ENCODE assay signal across 13 cellular contexts in genomic region chr13:50275392-50276063, GRCh38.
DNase-seq lines count a peak whose midpoint lies in the region; ATAC-seq and TF ChIP-seq lines count a peak whose summit lies in the region.
"Had no signal": no experiment of that assay in that cellular context is flagged by ENCODE, and none has a peak within 500 bp of the region (broad histone marks: within the 10 kb centered on the region; RNA-seq: fewer than 3 reads in every experiment).

No MANE protein-coding gene starts in this region.

- no peak overlapping the region for H3K27ac ChIP-seq in lower lobe of right lung
- H3K27ac ChIP-seq: neutrophil had no signal

- H3K27ac Mint-ChIP-seq in activated T-cell treated with anti-CD3 and anti-CD28 coated beads, Interleukin-2, amount 50 U/mL, for 72 hours, result no peak overlapping the region
- H3K27ac Mint-ChIP-seq in effector memory CD8-positive, alpha-beta T cell, result no peak overlapping the region
- H3K27ac Mint-ChIP-seq: activated T-helper 1 cell treated with anti-CD3 and anti-CD28 coated beads, Interleukin-12 subunit alpha, Interleukin-12 subunit beta, Interleukin-2, Interleukin-4 antibody, amounts not matched to agents 30 ng/mL and 10 ng/mL and 1 ng/mL, durations not matched to agents 14 hours and 24 hours and 36 hours had no signal

- ATAC-seq in activated T-cell treated with anti-CD3 and anti-CD28 coated beads, Interleukin-2, amount 50 U/mL, for 72 hours (replicated peaks in 1 of 2), result peak; percentile 57 to 61
- peak; percentile 37 for ATAC-seq in effector memory CD8-positive, alpha-beta T cell (replicated peaks)
- ATAC-seq in lower lobe of right lung, result peak; percentile 58 to 69
- ATAC-seq in HG02588 (IDR thresholded peaks at IDR 0.05; ENCODE audit: unreplicated experiment), result no peak
- no peak for ATAC-seq in HG02852 (IDR thresholded peaks at IDR 0.05; ENCODE audit: unreplicated experiment)
- ATAC-seq in GM18873 (IDR thresholded peaks at IDR 0.05; ENCODE audit: low FRiP score, unreplicated experiment), result no peak
- ATAC-seq: right cardiac atrium had no signal

- no peaks in the 10 kb centered on the region for H3K9me3 ChIP-seq in lower lobe of right lung
- H3K9me3 ChIP-seq: neutrophil had no signal

- no peak for TF ChIP-seq CTCF in lower lobe of right lung (IDR thresholded peaks at IDR 0.05)

- peaks cover 38% of the 10 kb centered on the region for H3K27me3 Mint-ChIP-seq in activated T-cell treated with anti-CD3 and anti-CD28 coated beads, Interleukin-2, amount 50 U/mL, for 72 hours (ENCODE audit: low read depth)
- no peaks in the 10 kb centered on the region for H3K27me3 Mint-ChIP-seq in effector memory CD8-positive, alpha-beta T cell

- no peaks in the 10 kb centered on the region for H3K4me1 ChIP-seq in lower lobe of right lung

- no peak overlapping the region for H3K4me3 Mint-ChIP-seq in activated T-cell treated with anti-CD3 and anti-CD28 coated beads, Interleukin-2, amount 50 U/mL, for 72 hours
- no peak overlapping the region for H3K4me3 Mint-ChIP-seq in effector memory CD8-positive, alpha-beta T cell
- H3K4me3 Mint-ChIP-seq: activated T-helper 1 cell treated with anti-CD3 and anti-CD28 coated beads, Interleukin-12 subunit alpha, Interleukin-12 subunit beta, Interleukin-2, Interleukin-4 antibody, amounts not matched to agents 30 ng/mL and 10 ng/mL and 1 ng/mL, durations not matched to agents 14 hours and 24 hours and 36 hours had no signal

- no peak for DNase-seq in activated T-cell treated with anti-CD3 and anti-CD28 coated beads, Interleukin-2, amount 50 U/mL, for 72 hours
- DNase-seq in activated T-cell treated with anti-CD3 and anti-CD28 coated beads for 4 hours (no peak), NCI-H1417 treated with DMSO at 0.1 percent for 48 hours (lab: John Stamatoyannopoulos, UW) (peak; percentile 19), lower lobe of right lung (no peak)
- DNase-seq in effector memory CD8-positive, alpha-beta T cell, result no peak
- DNase-seq: activated CD4-positive, alpha-beta T cell treated with anti-CD3 and anti-CD28 coated beads, Interleukin-2, amount 50 U/mL, for 1 hour; amniotic stem cell; right cardiac atrium had no signal

- no peaks in the 10 kb centered on the region for H3K4me1 Mint-ChIP-seq in activated T-cell treated with anti-CD3 and anti-CD28 coated beads, Interleukin-2, amount 50 U/mL, for 72 hours (ENCODE audit: low read depth)
- H3K4me1 Mint-ChIP-seq in effector memory CD8-positive, alpha-beta T cell (ENCODE audit: low read depth in 2 of 2), result peaks cover 3 to 13% of the 10 kb centered on the region in 2 donors

- peaks cover 0 to 3% of the 10 kb centered on the region in 2 donors for H3K36me3 Mint-ChIP-seq in activated T-cell treated with anti-CD3 and anti-CD28 coated beads, Interleukin-2, amount 50 U/mL, for 72 hours (ENCODE audit: insufficient read depth in 2 of 2)
- peaks cover 2% of the 10 kb centered on the region for H3K36me3 Mint-ChIP-seq in effector memory CD8-positive, alpha-beta T cell (ENCODE audit: insufficient read depth)

- no peaks in the 10 kb centered on the region for H3K27me3 ChIP-seq in lower lobe of right lung (ENCODE audit: low read depth)
- H3K27me3 ChIP-seq: neutrophil had no signal

- intact Hi-C loops in lower lobe of right lung (cut with DNase I), result no loop called here

- H3K36me3 ChIP-seq in lower lobe of right lung, result no peaks in the 10 kb centered on the region
- H3K36me3 ChIP-seq: neutrophil had no signal

- peaks cover 0 to 6% of the 10 kb centered on the region in 2 donors for H3K9me3 Mint-ChIP-seq in activated T-cell treated with anti-CD3 and anti-CD28 coated beads, Interleukin-2, amount 50 U/mL, for 72 hours
- no peaks in the 10 kb centered on the region for H3K9me3 Mint-ChIP-seq in effector memory CD8-positive, alpha-beta T cell

- H3K4me3 ChIP-seq in lower lobe of right lung, result no peak overlapping the region

Comparison
In these comparisons a context has a peak if more than half of its experiments do, and no peak if none do; other contexts are left out.
1. ATAC-seq: peak in activated T-cell treated with anti-CD3 and anti-CD28 coated beads, Interleukin-2, amount 50 U/mL, for 72 hours (2 of 2), effector memory CD8-positive, alpha-beta T cell (single experiment) and lower lobe of right lung (2 of 2); none in HG02588 (single experiment), HG02852 (single experiment) and GM18873 (single experiment).